20 cellular contexts compared by ENCODE assay signal in the genomic region with DNA sequence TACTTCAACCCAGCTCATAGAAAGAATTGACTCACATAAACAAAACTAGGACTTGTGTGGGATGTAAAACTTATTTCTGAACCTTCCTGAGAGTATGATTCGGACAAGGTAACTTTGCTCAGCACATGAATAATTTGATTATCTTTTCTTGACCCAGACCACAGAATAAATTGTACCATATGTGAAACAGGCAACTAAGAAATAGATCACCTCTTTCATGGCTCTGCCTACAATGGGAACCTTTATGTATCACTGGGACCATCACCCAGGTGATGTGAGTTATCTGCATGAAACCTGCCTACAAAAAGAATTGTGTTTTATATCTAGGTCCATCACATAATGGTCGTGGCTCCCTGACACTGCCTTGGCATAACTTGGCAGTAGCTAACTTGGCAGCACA.
A peak's percentile ranks its signal among the peaks of the same experiment; 100 is the strongest.
DNase-seq lines count a peak whose midpoint lies in the region; ATAC-seq lines count a peak whose summit lies in the region.
"Had no signal": no experiment of that assay in that cellular context is flagged by ENCODE, and none has a peak within 500 bp of the region (broad histone marks: within the 10 kb centered on the region; RNA-seq: fewer than 3 reads in every experiment).

No MANE protein-coding gene starts in this region.

- POLR2A ChIA-PET in activated CD4-positive, alpha-beta T cell treated with anti-CD3 and anti-CD28 coated beads for 36 hours (lab: Charles Lee), result no interaction called here

- H3K27me3 Mint-ChIP-seq in activated CD4-positive, alpha-beta T cell treated with anti-CD3 and anti-CD28 coated beads for 36 hours, result no peaks in the 10 kb centered on the region
- H3K27me3 Mint-ChIP-seq in stimulated activated naive CD8-positive, alpha-beta T cell treated with anti-CD3 and anti-CD28 coated beads, Interleukin-15, amount 100 ng/mL, for 72 hours, result no peaks in the 10 kb centered on the region
- H3K27me3 Mint-ChIP-seq: B cell; CD4-positive, alpha-beta T cell had no signal

- intact Hi-C loops in activated CD4-positive, alpha-beta T cell treated with anti-CD3 and anti-CD28 coated beads for 36 hours (cut with DNase I, micrococcal nuclease), result no loop called here

- H3K9me3 Mint-ChIP-seq in activated CD4-positive, alpha-beta T cell treated with anti-CD3 and anti-CD28 coated beads for 36 hours (ENCODE audit: low read depth), result no peaks in the 10 kb centered on the region
- H3K9me3 Mint-ChIP-seq in stimulated activated naive CD8-positive, alpha-beta T cell treated with anti-CD3 and anti-CD28 coated beads, Interleukin-15, amount 100 ng/mL, for 72 hours, result no peaks in the 10 kb centered on the region
- H3K9me3 Mint-ChIP-seq in stimulated activated effector memory CD8-positive, alpha-beta T cell treated with anti-CD3 and anti-CD28 coated beads, Interleukin-12 subunit alpha, Interleukin-12 subunit beta, amount 100 ng/mL, for 72 hours, result no peaks in the 10 kb centered on the region
- H3K9me3 Mint-ChIP-seq: CD4-positive, alpha-beta T cell; CD8-positive, alpha-beta T cell had no signal

- no peak overlapping the region for H3K4me3 Mint-ChIP-seq in activated CD4-positive, alpha-beta T cell treated with anti-CD3 and anti-CD28 coated beads for 36 hours
- no peak overlapping the region for H3K4me3 Mint-ChIP-seq in stimulated activated naive CD8-positive, alpha-beta T cell treated with anti-CD3 and anti-CD28 coated beads, Interleukin-15, amount 100 ng/mL, for 72 hours
- no peak overlapping the region for H3K4me3 Mint-ChIP-seq in stimulated activated effector memory CD8-positive, alpha-beta T cell treated with anti-CD3 and anti-CD28 coated beads, Interleukin-12 subunit alpha, Interleukin-12 subunit beta, amount 100 ng/mL, for 72 hours
- H3K4me3 Mint-ChIP-seq: B cell; CD4-positive, alpha-beta T cell; CD8-positive, alpha-beta T cell had no signal

- no peak for DNase-seq in activated CD4-positive, alpha-beta T cell treated with anti-CD3 and anti-CD28 coated beads for 36 hours
- no peak for DNase-seq in activated CD4-positive, alpha-beta T cell treated with anti-CD3 and anti-CD28 coated beads, Interleukin-2, amount 50 U/mL, for 1 hour
- DNase-seq in stimulated activated naive CD8-positive, alpha-beta T cell treated with anti-CD3 and anti-CD28 coated beads, Interleukin-15, amount 100 ng/mL, for 72 hours, result no peak
- no peak for DNase-seq in stimulated activated naive CD8-positive, alpha-beta T cell treated with anti-CD3 and anti-CD28 coated beads, Interleukin-15, Interleukin-2, amounts not matched to agents 100 U/mL and 50 U/mL, for 24 hours
- DNase-seq in stimulated activated effector memory CD8-positive, alpha-beta T cell treated with anti-CD3 and anti-CD28 coated beads, Interleukin-12 subunit alpha, Interleukin-12 subunit beta, amount 100 ng/mL, for 72 hours (ENCODE audit: low spot score in 2 of 2), result no peak
- no peak for DNase-seq in SIG-M5 (lab: John Stamatoyannopoulos, UW)
- DNase-seq: AML-193; Caco-2; CD4-positive, alpha-beta T cell; CD8-positive, alpha-beta T cell; DMS 273 treated with DMSO at 0.1 percent for 48 hours; DMS153; DMS53; DMS79; DND-41; EL; GDM1 had no signal

- H3K4me1 Mint-ChIP-seq in activated CD4-positive, alpha-beta T cell treated with anti-CD3 and anti-CD28 coated beads for 36 hours, result peaks cover 5% of the 10 kb centered on the region
- H3K4me1 Mint-ChIP-seq in stimulated activated naive CD8-positive, alpha-beta T cell treated with anti-CD3 and anti-CD28 coated beads, Interleukin-15, amount 100 ng/mL, for 72 hours, result no peaks in the 10 kb centered on the region
- no peaks in the 10 kb centered on the region for H3K4me1 Mint-ChIP-seq in stimulated activated effector memory CD8-positive, alpha-beta T cell treated with anti-CD3 and anti-CD28 coated beads, Interleukin-12 subunit alpha, Interleukin-12 subunit beta, amount 100 ng/mL, for 72 hours
- H3K4me1 Mint-ChIP-seq: B cell had no signal

- peak; percentile 44 for ATAC-seq in activated CD4-positive, alpha-beta T cell treated with anti-CD3 and anti-CD28 coated beads for 36 hours
- ATAC-seq in stimulated activated naive CD8-positive, alpha-beta T cell treated with anti-CD3 and anti-CD28 coated beads, Interleukin-15, amount 100 ng/mL, for 72 hours, result peak; percentile 13
- ATAC-seq in stimulated activated naive CD8-positive, alpha-beta T cell treated with anti-CD3 and anti-CD28 coated beads, Interleukin-15, Interleukin-2, amounts not matched to agents 100 U/mL and 50 U/mL, for 24 hours, result no peak
- peak; percentile 55 for ATAC-seq in stimulated activated effector memory CD8-positive, alpha-beta T cell treated with anti-CD3 and anti-CD28 coated beads, Interleukin-12 subunit alpha, Interleukin-12 subunit beta, amount 100 ng/mL, for 72 hours
- ATAC-seq: A549; CD8-positive, alpha-beta T cell; GM12878 had no signal

- no peaks in the 10 kb centered on the region for H3K36me3 Mint-ChIP-seq in activated CD4-positive, alpha-beta T cell treated with anti-CD3 and anti-CD28 coated beads for 36 hours (ENCODE audit: low read depth)
- no peaks in the 10 kb centered on the region for H3K36me3 Mint-ChIP-seq in stimulated activated effector memory CD8-positive, alpha-beta T cell treated with anti-CD3 and anti-CD28 coated beads, Interleukin-12 subunit alpha, Interleukin-12 subunit beta, amount 100 ng/mL, for 72 hours
- H3K36me3 Mint-ChIP-seq: CD8-positive, alpha-beta T cell had no signal

- CTCF ChIA-PET in activated CD4-positive, alpha-beta T cell treated with anti-CD3 and anti-CD28 coated beads for 36 hours (lab: Charles Lee), result no interaction called here

- H3K27ac Mint-ChIP-seq in activated CD4-positive, alpha-beta T cell treated with anti-CD3 and anti-CD28 coated beads for 36 hours, result no peak overlapping the region
- H3K27ac Mint-ChIP-seq in stimulated activated naive CD8-positive, alpha-beta T cell treated with anti-CD3 and anti-CD28 coated beads, Interleukin-15, amount 100 ng/mL, for 72 hours, result no peak overlapping the region
- no peak overlapping the region for H3K27ac Mint-ChIP-seq in stimulated activated effector memory CD8-positive, alpha-beta T cell treated with anti-CD3 and anti-CD28 coated beads, Interleukin-12 subunit alpha, Interleukin-12 subunit beta, amount 100 ng/mL, for 72 hours
- H3K27ac Mint-ChIP-seq: B cell; CD4-positive, alpha-beta T cell; CD8-positive, alpha-beta T cell had no signal
